ENCODE assay signal across 9 cellular contexts in the genomic region with DNA sequence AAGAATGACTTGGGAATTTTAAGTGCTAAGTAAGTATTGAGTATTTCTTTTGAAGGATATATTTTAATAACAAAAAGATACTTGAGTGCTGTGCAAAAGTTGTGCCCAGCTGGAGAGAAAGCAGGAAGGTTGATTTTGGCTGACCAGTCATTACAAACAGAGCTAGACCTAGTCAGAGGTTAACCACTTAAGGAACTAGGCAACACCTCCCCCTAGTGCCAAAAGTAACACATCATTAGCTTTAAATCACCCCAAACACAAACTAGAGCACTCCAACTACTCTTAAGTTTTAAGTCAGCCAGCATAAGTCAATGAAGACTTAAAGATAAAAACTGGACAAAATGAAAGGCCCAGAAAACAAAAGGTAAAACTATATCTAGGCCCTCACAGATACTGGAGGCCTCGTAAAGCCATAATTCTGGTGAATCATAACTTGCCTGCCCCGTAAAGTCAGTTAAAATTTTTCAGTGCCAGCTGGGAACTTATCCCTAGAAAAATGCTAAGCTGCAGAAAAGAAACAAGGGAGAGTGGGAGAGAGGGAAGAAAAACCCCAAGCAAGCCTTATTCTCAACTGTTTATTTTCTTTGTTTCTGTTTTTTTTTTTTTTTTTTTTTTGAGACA. TPM values are rescaled to one million over a fixed set of nuclear protein-coding genes. Genes with fewer than 3 reads are reported as not detected.
DNase-seq lines count a peak whose midpoint lies in the region; ATAC-seq and TF ChIP-seq lines count a peak whose summit lies in the region.
"Had no signal": no experiment of that assay in that cellular context is flagged by ENCODE, and none has a peak within 500 bp of the region (broad histone marks: within the 10 kb centered on the region; RNA-seq: fewer than 3 reads in every experiment).

No MANE protein-coding gene starts in this region.

- no peaks in the 10 kb centered on the region for H3K9me3 Mint-ChIP-seq in activated naive CD4-positive, alpha-beta T cell treated with anti-CD3 and anti-CD28 coated beads for 36 hours
- no peaks in the 10 kb centered on the region for H3K9me3 Mint-ChIP-seq in effector memory CD8-positive, alpha-beta T cell
- H3K9me3 Mint-ChIP-seq: memory B cell had no signal

- H3K27me3 ChIP-seq in muscle layer of duodenum (ENCODE audit: low read depth, low read length): no peaks in the 10 kb centered on the region

- peaks cover 9% of the 10 kb centered on the region for H3K36me3 Mint-ChIP-seq in activated naive CD4-positive, alpha-beta T cell treated with anti-CD3 and anti-CD28 coated beads for 36 hours (ENCODE audit: low read depth)
- H3K36me3 Mint-ChIP-seq in effector memory CD8-positive, alpha-beta T cell (ENCODE audit: insufficient read depth): peaks cover 28% of the 10 kb centered on the region

- CTCF ChIA-PET in activated naive CD4-positive, alpha-beta T cell treated with anti-CD3 and anti-CD28 coated beads for 36 hours (lab: Charles Lee): interaction anchor here (0.6 to 3.5 kb wide), 34 partner anchors 10 to 766 kb away, joined by 3 to 42 read pairs (median 4); a partner anchor contains a TSS

- no peaks in the 10 kb centered on the region for H3K9me3 ChIP-seq in muscle layer of duodenum (ENCODE audit: control insufficient read depth in 1 of 2, low read length in 2 of 2)

- ATAC-seq in GM21723 (IDR thresholded peaks at IDR 0.05; ENCODE audit: unreplicated experiment): peak; percentile 39
- peak; percentile 36 for ATAC-seq in SK-N-SH treated with all-trans-retinoic acid at 6 μM for 48 hours
- no peak for ATAC-seq in effector memory CD8-positive, alpha-beta T cell (replicated peaks)
- ATAC-seq in HG03521 (IDR thresholded peaks at IDR 0.05; ENCODE audit: unreplicated experiment): no peak

- no peak overlapping the region for H3K4me3 ChIP-seq in muscle layer of duodenum (ENCODE audit: low read depth in 1 of 2, low read length in 2 of 2)

- H3K27me3 Mint-ChIP-seq in activated naive CD4-positive, alpha-beta T cell treated with anti-CD3 and anti-CD28 coated beads for 36 hours (ENCODE audit: low read depth): no peaks in the 10 kb centered on the region
- no peaks in the 10 kb centered on the region for H3K27me3 Mint-ChIP-seq in effector memory CD8-positive, alpha-beta T cell
- H3K27me3 Mint-ChIP-seq: memory B cell had no signal

- intact Hi-C loops in activated naive CD4-positive, alpha-beta T cell treated with anti-CD3 and anti-CD28 coated beads for 36 hours (cut with micrococcal nuclease): loop anchor here (1.0 to 10.0 kb wide), 8 partner anchors 45 to 735 kb away; a partner anchor contains a TSS

- peaks cover 6 to 14% of the 10 kb centered on the region in 2 donors for H3K36me3 ChIP-seq in muscle layer of duodenum (ENCODE audit: control insufficient read depth in 1 of 2, insufficient read depth in 2 of 2, low read length in 2 of 2)

- peaks cover 7 to 27% of the 10 kb centered on the region in 2 donors for H3K4me1 ChIP-seq in muscle layer of duodenum (ENCODE audit: control insufficient read depth in 1 of 2, insufficient read depth in 2 of 2, low read length in 2 of 2)

- peak overlapping the region; percentile 6 for H3K27ac ChIP-seq in muscle layer of duodenum (ENCODE audit: low read length)

- peak; percentile 56 for DNase-seq in activated naive CD4-positive, alpha-beta T cell treated with anti-CD3 and anti-CD28 coated beads for 36 hours
- no peak for DNase-seq in activated naive CD4-positive, alpha-beta T cell (lab: John Stamatoyannopoulos, UW)
- DNase-seq in LHCN-M2 (ENCODE audit: low read depth): peak; percentile 82
- DNase-seq in effector memory CD8-positive, alpha-beta T cell: peak; percentile 5 to 12 (median 8)

- no peak overlapping the region for H3K4me3 Mint-ChIP-seq in activated naive CD4-positive, alpha-beta T cell treated with anti-CD3 and anti-CD28 coated beads for 36 hours
- H3K4me3 Mint-ChIP-seq in effector memory CD8-positive, alpha-beta T cell: no peak overlapping the region
- H3K4me3 Mint-ChIP-seq: memory B cell had no signal

- H3K27ac Mint-ChIP-seq in activated naive CD4-positive, alpha-beta T cell treated with anti-CD3 and anti-CD28 coated beads for 36 hours: no peak overlapping the region
- no peak overlapping the region for H3K27ac Mint-ChIP-seq in effector memory CD8-positive, alpha-beta T cell
- H3K27ac Mint-ChIP-seq: memory B cell had no signal

- H3K4me1 Mint-ChIP-seq in activated naive CD4-positive, alpha-beta T cell treated with anti-CD3 and anti-CD28 coated beads for 36 hours (ENCODE audit: low read depth): peaks cover 37% of the 10 kb centered on the region
- peaks cover 23 to 24% of the 10 kb centered on the region in 2 donors for H3K4me1 Mint-ChIP-seq in effector memory CD8-positive, alpha-beta T cell (ENCODE audit: low read depth in 2 of 2)

TF ChIP-seq in SK-N-SH treated with all-trans-retinoic acid at 6 μM for 48 hours, 23 proteins besides CTCF, POLR2A, EP300 and RAD21 (continues in another document):
- no peak for TF ChIP-seq ZNF8 (CRISPR knock-in tag; IDR thresholded peaks at IDR 0.05)
- TF ChIP-seq ARNTL (CRISPR knock-in tag; IDR thresholded peaks at IDR 0.05; ENCODE audit: borderline replicate concordance, low read depth): no peak
- no peak for TF ChIP-seq ZFP30 (CRISPR knock-in tag; IDR thresholded peaks at IDR 0.05)
- TF ChIP-seq, protein P1, sequence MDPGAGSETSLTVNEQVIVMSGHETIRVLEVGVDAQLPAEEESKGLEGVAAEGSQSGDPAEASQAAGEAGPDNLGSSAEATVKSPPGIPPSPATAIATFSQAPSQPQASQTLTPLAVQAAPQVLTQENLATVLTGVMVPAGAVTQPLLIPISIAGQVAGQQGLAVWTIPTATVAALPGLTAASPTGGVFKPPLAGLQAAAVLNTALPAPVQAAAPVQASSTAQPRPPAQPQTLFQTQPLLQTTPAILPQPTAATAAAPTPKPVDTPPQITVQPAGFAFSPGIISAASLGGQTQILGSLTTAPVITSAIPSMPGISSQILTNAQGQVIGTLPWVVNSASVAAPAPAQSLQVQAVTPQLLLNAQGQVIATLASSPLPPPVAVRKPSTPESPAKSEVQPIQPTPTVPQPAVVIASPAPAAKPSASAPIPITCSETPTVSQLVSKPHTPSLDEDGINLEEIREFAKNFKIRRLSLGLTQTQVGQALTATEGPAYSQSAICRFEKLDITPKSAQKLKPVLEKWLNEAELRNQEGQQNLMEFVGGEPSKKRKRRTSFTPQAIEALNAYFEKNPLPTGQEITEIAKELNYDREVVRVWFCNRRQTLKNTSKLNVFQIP (CRISPR knock-in tag; IDR thresholded peaks at IDR 0.05; ENCODE audit: borderline replicate concordance, low read depth): no peak
- no peak for TF ChIP-seq ZNF565 (CRISPR knock-in tag; conservative IDR thresholded peaks at IDR 0.05; ENCODE audit: low read depth)
- TF ChIP-seq ZNF70 (CRISPR knock-in tag; IDR thresholded peaks at IDR 0.05): no peak
- TF ChIP-seq, protein P2, sequence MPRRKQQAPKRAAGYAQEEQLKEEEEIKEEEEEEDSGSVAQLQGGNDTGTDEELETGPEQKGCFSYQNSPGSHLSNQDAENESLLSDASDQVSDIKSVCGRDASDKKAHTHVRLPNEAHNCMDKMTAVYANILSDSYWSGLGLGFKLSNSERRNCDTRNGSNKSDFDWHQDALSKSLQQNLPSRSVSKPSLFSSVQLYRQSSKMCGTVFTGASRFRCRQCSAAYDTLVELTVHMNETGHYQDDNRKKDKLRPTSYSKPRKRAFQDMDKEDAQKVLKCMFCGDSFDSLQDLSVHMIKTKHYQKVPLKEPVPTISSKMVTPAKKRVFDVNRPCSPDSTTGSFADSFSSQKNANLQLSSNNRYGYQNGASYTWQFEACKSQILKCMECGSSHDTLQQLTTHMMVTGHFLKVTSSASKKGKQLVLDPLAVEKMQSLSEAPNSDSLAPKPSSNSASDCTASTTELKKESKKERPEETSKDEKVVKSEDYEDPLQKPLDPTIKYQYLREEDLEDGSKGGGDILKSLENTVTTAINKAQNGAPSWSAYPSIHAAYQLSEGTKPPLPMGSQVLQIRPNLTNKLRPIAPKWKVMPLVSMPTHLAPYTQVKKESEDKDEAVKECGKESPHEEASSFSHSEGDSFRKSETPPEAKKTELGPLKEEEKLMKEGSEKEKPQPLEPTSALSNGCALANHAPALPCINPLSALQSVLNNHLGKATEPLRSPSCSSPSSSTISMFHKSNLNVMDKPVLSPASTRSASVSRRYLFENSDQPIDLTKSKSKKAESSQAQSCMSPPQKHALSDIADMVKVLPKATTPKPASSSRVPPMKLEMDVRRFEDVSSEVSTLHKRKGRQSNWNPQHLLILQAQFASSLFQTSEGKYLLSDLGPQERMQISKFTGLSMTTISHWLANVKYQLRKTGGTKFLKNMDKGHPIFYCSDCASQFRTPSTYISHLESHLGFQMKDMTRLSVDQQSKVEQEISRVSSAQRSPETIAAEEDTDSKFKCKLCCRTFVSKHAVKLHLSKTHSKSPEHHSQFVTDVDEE (CRISPR knock-in tag; IDR thresholded peaks at IDR 0.05): no peak
- no peak for TF ChIP-seq RARB (CRISPR knock-in tag; IDR thresholded peaks at IDR 0.05)
- no peak for TF ChIP-seq ISL1 (CRISPR knock-in tag; IDR thresholded peaks at IDR 0.05)
- no peak for TF ChIP-seq BACH2 (CRISPR knock-in tag; IDR thresholded peaks at IDR 0.05; ENCODE audit: borderline replicate concordance)
- no peak for TF ChIP-seq CSDC2 (CRISPR knock-in tag; IDR thresholded peaks at IDR 0.05)

RNA-seq across cellular contexts. Expression of a gene that starts 4.6 kb away (rescaled TPM):
- 10 to 100 TPM; 13.4 to 13.6 TPM for total RNA-seq in activated naive CD4-positive, alpha-beta T cell treated with anti-CD3 and anti-CD28 coated beads for 36 hours
- total RNA-seq in LHCN-M2 (2014; rRNA removed): 46.2 and 47.3 TPM in 2 replicates
- 43.4 TPM for polyA plus RNA-seq in LHCN-M2 (2012)

RNA-seq across cellular contexts. Expression of a gene that starts 16.8 kb away (rescaled TPM):
- total RNA-seq in activated naive CD4-positive, alpha-beta T cell treated with anti-CD3 and anti-CD28 coated beads for 36 hours: not detected
- not detected in 2 replicates for total RNA-seq in LHCN-M2 (2014; rRNA removed)
- polyA plus RNA-seq in LHCN-M2 (2012): not detected

RNA-seq across cellular contexts. Expression of a gene that starts 26.9 kb away (rescaled TPM):
- total RNA-seq in activated naive CD4-positive, alpha-beta T cell treated with anti-CD3 and anti-CD28 coated beads for 36 hours: not detected
- total RNA-seq in LHCN-M2 (2014; rRNA removed): not detected in 2 replicates
- 0.04 TPM for polyA plus RNA-seq in LHCN-M2 (2012)

RNA-seq across cellular contexts. Expression of a gene that starts 44.1 kb away (rescaled TPM):
- total RNA-seq in activated naive CD4-positive, alpha-beta T cell treated with anti-CD3 and anti-CD28 coated beads for 36 hours: 1 to 10 TPM; 3.0 to 3.5 TPM
- total RNA-seq in LHCN-M2 (2014; rRNA removed): 23.4 and 26.2 TPM in 2 replicates
- polyA plus RNA-seq in LHCN-M2 (2012): 10.6 TPM

RNA-seq across cellular contexts. Expression of a gene that starts 48.7 kb away (rescaled TPM):
- total RNA-seq in activated naive CD4-positive, alpha-beta T cell treated with anti-CD3 and anti-CD28 coated beads for 36 hours: 10 to 100 TPM; 41.5 to 43.9 TPM
- total RNA-seq in LHCN-M2 (2014; rRNA removed): 87.8 and 89.8 TPM in 2 replicates
- 80.5 TPM for polyA plus RNA-seq in LHCN-M2 (2012)

Comparison
In these comparisons a context has a peak if more than half of its experiments do, and no peak if none do; other contexts are left out.
1. DNase-seq: peak in activated naive CD4-positive, alpha-beta T cell treated with anti-CD3 and anti-CD28 coated beads for 36 hours (single experiment), LHCN-M2 (single experiment) and effector memory CD8-positive, alpha-beta T cell (3 of 3); none in activated naive CD4-positive, alpha-beta T cell (0 of 4).
2. ATAC-seq: peak in GM21723 (single experiment) and SK-N-SH treated with all-trans-retinoic acid at 6 μM for 48 hours (single experiment); none in effector memory CD8-positive, alpha-beta T cell (single experiment) and HG03521 (single experiment).